ENCODE assay signal across 1 cellular context in the genomic region with DNA sequence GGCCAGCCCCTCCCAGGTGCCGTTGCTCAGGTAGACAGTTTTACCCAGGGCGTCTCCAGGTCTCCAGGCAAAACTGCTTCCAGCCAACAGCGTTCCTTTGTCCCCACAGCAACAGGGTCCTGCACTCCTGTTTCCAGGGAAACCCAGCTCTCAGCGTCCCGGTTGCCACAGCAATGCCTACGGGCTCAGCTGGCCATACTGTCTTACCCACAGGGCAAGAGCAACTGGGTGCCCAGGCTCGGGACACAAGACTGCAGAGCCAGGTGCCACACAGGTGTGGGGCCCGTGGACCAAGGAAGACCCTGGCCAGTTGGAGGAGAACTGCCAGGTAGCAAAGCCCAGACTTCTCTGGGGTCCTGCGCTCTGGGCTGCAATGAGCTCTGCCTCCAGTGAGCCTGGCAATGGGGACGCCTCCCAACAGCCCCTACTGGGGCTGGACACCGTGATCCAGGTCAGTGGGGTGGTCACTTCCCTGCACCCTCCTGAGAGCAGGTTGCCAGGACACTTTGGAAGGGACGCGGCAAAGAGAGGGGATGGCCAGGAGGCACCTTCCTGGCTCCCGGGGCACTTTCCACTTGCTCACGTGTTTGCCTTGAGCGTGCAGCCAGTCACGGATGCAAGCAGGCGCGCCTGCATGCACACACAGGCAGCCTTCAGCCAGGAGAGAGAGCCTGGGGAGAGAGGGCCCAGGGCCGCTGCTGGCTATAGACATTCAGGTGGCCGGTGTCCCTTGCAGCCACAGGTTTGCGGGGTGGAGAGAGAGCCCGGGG.
TF ChIP-seq lines count a peak whose summit lies in the region.

A gene (plus strand): TSS at position 196 of the 770 bp plus-strand sequence. CDS start 178 bp downstream, at position 374.

TF ChIP-seq in SK-N-SH, 30 proteins besides CTCF, POLR2A, EP300 and RAD21 (continued from another document):
- TF ChIP-seq, protein P1, sequence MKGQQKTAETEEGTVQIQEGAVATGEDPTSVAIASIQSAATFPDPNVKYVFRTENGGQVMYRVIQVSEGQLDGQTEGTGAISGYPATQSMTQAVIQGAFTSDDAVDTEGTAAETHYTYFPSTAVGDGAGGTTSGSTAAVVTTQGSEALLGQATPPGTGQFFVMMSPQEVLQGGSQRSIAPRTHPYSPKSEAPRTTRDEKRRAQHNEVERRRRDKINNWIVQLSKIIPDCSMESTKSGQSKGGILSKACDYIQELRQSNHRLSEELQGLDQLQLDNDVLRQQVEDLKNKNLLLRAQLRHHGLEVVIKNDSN (IDR thresholded peaks at IDR 0.05; ENCODE audit: borderline replicate concordance, low read depth) = no peak
- TF ChIP-seq SIN3A (IDR thresholded peaks at IDR 0.05; ENCODE audit: borderline replicate concordance, low read depth, low read length) (no peak), FOSL2 (IDR thresholded peaks at IDR 0.05; ENCODE audit: borderline replicate concordance, low read depth) (no peak), TAF1 (IDR thresholded peaks at IDR 0.05; ENCODE audit: borderline replicate concordance, low read depth, low read length) (no peak), FOXM1 (IDR thresholded peaks at IDR 0.05; ENCODE audit: low read depth) (no peak), MEF2A (IDR thresholded peaks at IDR 0.05; ENCODE audit: borderline replicate concordance, low read depth) (no peak), GATA2 (CRISPR knock-in tag; IDR thresholded peaks at IDR 0.05) (no peak), TCF12 (IDR thresholded peaks at IDR 0.05) (no peak), FOXJ3 (CRISPR knock-in tag; IDR thresholded peaks at IDR 0.05) (no peak), TEAD4 (IDR thresholded peaks at IDR 0.05; ENCODE audit: borderline replicate concordance, insufficient read depth) (no peak), GABPA (IDR thresholded peaks at IDR 0.05; ENCODE audit: low read depth) (no peak)
